Comparison of ENCODE assay signal across 9 cellular contexts in the genomic region with DNA sequence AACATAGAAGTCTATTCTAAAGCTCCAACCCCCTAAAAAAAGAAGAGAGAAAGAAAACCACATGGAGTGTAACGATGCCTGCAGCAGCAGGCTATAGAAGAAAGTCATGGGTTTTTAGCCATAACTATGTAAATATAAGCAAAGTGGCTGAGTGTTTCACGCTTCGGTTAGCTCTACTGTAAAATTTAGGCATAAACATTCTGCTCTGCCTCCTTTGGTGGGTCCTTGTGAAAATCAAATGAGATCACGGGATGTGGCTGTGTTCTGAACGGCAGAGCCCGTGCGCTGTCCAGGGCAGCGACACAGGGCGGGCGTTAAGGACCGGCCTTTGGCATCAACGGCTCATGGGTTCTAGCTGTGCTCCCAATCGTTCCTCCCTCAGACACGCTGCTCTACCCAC.
A peak's percentile ranks its signal among the peaks of the same experiment; 100 is the strongest.
DNase-seq lines count a peak whose midpoint lies in the region; ATAC-seq and TF ChIP-seq lines count a peak whose summit lies in the region.
"Had no signal": no experiment of that assay in that cellular context is flagged by ENCODE, and none has a peak within 500 bp of the region (broad histone marks: within the 10 kb centered on the region; RNA-seq: fewer than 3 reads in every experiment).

No MANE protein-coding gene starts in this region.

- H3K36me3 Mint-ChIP-seq in brain: peaks cover 84% of the 10 kb centered on the region

- peaks cover 31% of the 10 kb centered on the region for H3K36me3 ChIP-seq in GM06990 (ENCODE audit: control insufficient read depth, insufficient read depth, low read length)
- peaks cover 99% of the 10 kb centered on the region for H3K36me3 ChIP-seq in lower lobe of right lung

- peaks cover 10% of the 10 kb centered on the region for H3K4me1 Mint-ChIP-seq in brain

- H3K27ac Mint-ChIP-seq in brain: peak overlapping the region in 3 of 5 experiments; percentile 37 to 76 (median 40)

- intact Hi-C loops in lower lobe of right lung (cut with DNase I): no loop called here

- DNase-seq in GM06990 (ENCODE audit: extremely low read depth, insufficient read length) (peak; percentile 64), lower lobe of right lung (no peak), HUDEP-2 (lab: John Stamatoyannopoulos, UW; ENCODE audit: unreplicated experiment in 76 of 76) (no peak), NCI-H82 treated with DMSO at 0.1 percent for 48 hours (lab: John Stamatoyannopoulos, UW; ENCODE audit: unreplicated experiment) (no peak)
- no peak for DNase-seq in activated CD4-positive, alpha-beta T cell treated with anti-CD3 and anti-CD28 coated beads, Interleukin-2, amount 50 U/mL, for 1 hour
- DNase-seq: OCI-M1 had no signal

- H3K9me3 ChIP-seq in lower lobe of right lung: no peaks in the 10 kb centered on the region

- H3K9me3 Mint-ChIP-seq in brain: no peaks in the 10 kb centered on the region

- H3K4me1 ChIP-seq in lower lobe of right lung: peaks cover 48% of the 10 kb centered on the region

- no peak overlapping the region for H3K27ac ChIP-seq in lower lobe of right lung

- H3K27me3 ChIP-seq in GM06990 (replicated peaks; ENCODE audit: control insufficient read depth, insufficient read depth, low read length) (no peaks in the 10 kb centered on the region), lower lobe of right lung (ENCODE audit: low read depth) (no peaks in the 10 kb centered on the region)

- H3K4me3 Mint-ChIP-seq in brain: no peak overlapping the region

- ATAC-seq in GM19328 (IDR thresholded peaks at IDR 0.05; ENCODE audit: unreplicated experiment) (peak; percentile 86), HG03103 (IDR thresholded peaks at IDR 0.05; ENCODE audit: low read depth, unreplicated experiment) (peak; percentile 75), lower lobe of right lung (no peak)

- H3K4me3 ChIP-seq in GM06990 (replicated peaks; ENCODE audit: low read depth, low read length): no peak overlapping the region
- H3K4me3 ChIP-seq in lower lobe of right lung: no peak overlapping the region

- H3K27me3 Mint-ChIP-seq in brain: no peaks in the 10 kb centered on the region

- TF ChIP-seq CTCF in GM06990 (IDR thresholded peaks at IDR 0.05; ENCODE audit: insufficient read depth, low read length, poor library complexity, severe bottlenecking): peak; percentile 9
- no peak for TF ChIP-seq CTCF in brain (conservative IDR thresholded peaks at IDR 0.05)
- TF ChIP-seq CTCF in lower lobe of right lung (IDR thresholded peaks at IDR 0.05): no peak

Comparison
In these comparisons a context has a peak if more than half of its experiments do, and no peak if none do; other contexts are left out.
1. ATAC-seq: peak in GM19328 (single experiment) and HG03103 (single experiment); none in lower lobe of right lung (0 of 2).